17 cellular contexts compared by ENCODE assay signal in genomic region chr20:4957939-4958362, GRCh38. TPM values are rescaled to one million over a fixed set of nuclear protein-coding genes. Genes with fewer than 3 reads are reported as not detected.
DNase-seq lines count a peak whose midpoint lies in the region; ATAC-seq and TF ChIP-seq lines count a peak whose summit lies in the region.
"Had no signal": no experiment of that assay in that cellular context is flagged by ENCODE, and none has a peak within 500 bp of the region (broad histone marks: within the 10 kb centered on the region; RNA-seq: fewer than 3 reads in every experiment).

No MANE protein-coding gene starts in this region.

- DNase-seq in DMS79 (lab: John Stamatoyannopoulos, UW) (peak; percentile 56), KBM-7 (peak; percentile 11), adrenal gland (peak in 3 of 7 donors; percentile 6 to 51 (median 22)), memory B cell (ENCODE audit: low spot score in 2 of 2) (no peak), NCI-H1694 treated with DMSO at 0.1 percent for 48 hours (lab: John Stamatoyannopoulos, UW) (no peak), cerebellum (ENCODE audit: low spot score) (no peak)
- DNase-seq: activated naive CD4-positive, alpha-beta T cell treated with anti-CD3 and anti-CD28 coated beads, Interleukin-2, amount 50 U/mL, for 16 hours; caudate nucleus; EL; NCI-H2171 treated with DMSO at 0.1 percent for 48 hours; psoas muscle; SK-N-SH had no signal

- WGBS in adrenal gland, 4 donors = 36 to 70% (median 68%) methylated on average over 1 to 2 of the region's 2 CpGs

- no peak overlapping the region for H3K27ac Mint-ChIP-seq in memory B cell

- H3K27me3 ChIP-seq in adrenal gland = no peaks in the 10 kb centered on the region
- H3K27me3 ChIP-seq: BLaER1, gastroesophageal sphincter had no signal

- in situ Hi-C loops in KBM-7 (cut with MboI; ENCODE audit: low pct_unique_long_range_greater_than_20kb, low sequenced_read_pairs) = no loop called here

- no peak overlapping the region for H3K4me3 ChIP-seq in adrenal gland
- H3K4me3 ChIP-seq: BLaER1, gastroesophageal sphincter, psoas muscle, thoracic aorta had no signal

- intact Hi-C loops in adrenal gland (cut with DNase I) = no loop called here

- H3K27me3 Mint-ChIP-seq in memory B cell = no peaks in the 10 kb centered on the region

- peaks cover 14 to 46% of the 10 kb centered on the region in 2 donors for H3K4me1 ChIP-seq in adrenal gland (replicated peaks in 1 of 2)
- H3K4me1 ChIP-seq: BLaER1, gastroesophageal sphincter, psoas muscle had no signal

- no peaks in the 10 kb centered on the region for H3K9me3 Mint-ChIP-seq in memory B cell

- H3K27ac ChIP-seq in adrenal gland = peak overlapping the region in 3 of 5 donors; percentile 34 to 91 (median 67)
- H3K27ac ChIP-seq: BLaER1, gastroesophageal sphincter, psoas muscle had no signal

- peaks cover 22% of the 10 kb centered on the region for H3K4me1 Mint-ChIP-seq in memory B cell

- no peaks in the 10 kb centered on the region for H3K9me3 ChIP-seq in adrenal gland (replicated peaks in 1 of 3)
- H3K9me3 ChIP-seq: gastroesophageal sphincter, psoas muscle, SK-N-SH, thoracic aorta had no signal

- no peak for TF ChIP-seq CTCF in adrenal gland (IDR thresholded peaks at IDR 0.05)

- no peak for TF ChIP-seq POLR2A in adrenal gland (IDR thresholded peaks at IDR 0.05)

- peaks cover 6% of the 10 kb centered on the region for H3K36me3 Mint-ChIP-seq in memory B cell

- no peaks in the 10 kb centered on the region for H3K36me3 ChIP-seq in adrenal gland (replicated peaks in 1 of 2)
- H3K36me3 ChIP-seq: gastroesophageal sphincter, thoracic aorta had no signal

- peak; percentile 31 for ATAC-seq in memory B cell (ENCODE audit: low read depth)
- ATAC-seq in HG03521 (IDR thresholded peaks at IDR 0.05; ENCODE audit: unreplicated experiment) = no peak
- ATAC-seq in GM21390 (IDR thresholded peaks at IDR 0.05; ENCODE audit: unreplicated experiment) = no peak
- ATAC-seq: gastroesophageal sphincter had no signal

- H3K4me3 Mint-ChIP-seq in memory B cell = no peak overlapping the region

RNA-seq across cellular contexts. Expression of gene SLC23A2, which starts 43.4 kb away (rescaled TPM):
- total RNA-seq in adrenal gland = 100 to 1,000 TPM in 7 of 8 donors, 10 to 100 TPM in 1; 98.1 to 294 (median 145) TPM
- polyA plus RNA-seq in adrenal gland = 100 to 1,000 TPM in 2 of 3 donors, 10 to 100 TPM in 1; 51.0 to 224 (median 104) TPM
- 47.6 TPM for total RNA-seq in cerebellum

Comparison
In these comparisons a context has a peak if more than half of its experiments do, and no peak if none do; other contexts are left out.
1. DNase-seq: peak in DMS79 (single experiment) and KBM-7 (single experiment); none in memory B cell (0 of 2), NCI-H1694 treated with DMSO at 0.1 percent for 48 hours (single experiment) and cerebellum (single experiment).